8 cellular contexts compared by ENCODE assay signal in genomic region chr5:122774519-122774860, GRCh38. TPM values are rescaled to one million over a fixed set of nuclear protein-coding genes. Genes with fewer than 3 reads are reported as not detected.
A peak's percentile ranks its signal among the peaks of the same experiment; 100 is the strongest.
DNase-seq lines count a peak whose midpoint lies in the region; ATAC-seq and TF ChIP-seq lines count a peak whose summit lies in the region.

No MANE protein-coding gene starts in this region.

- H3K9me3 Mint-ChIP-seq in T-helper 2 cell treated with Interferon-gamma antibody and Interleukin-4, amounts not matched to agents 5 μg/mL and 100 μg/mL, for 36 hours, result no peaks in the 10 kb centered on the region
- no peaks in the 10 kb centered on the region for H3K9me3 Mint-ChIP-seq in activated CD8-positive, alpha-beta T cell treated with anti-CD3 and anti-CD28 coated beads for 36 hours

- peak overlapping the region; percentile 35 for H3K4me3 ChIP-seq in iPS-11a (ENCODE audit: low read depth, low read length)

- peak overlapping the region; percentile 95 for H3K4me3 Mint-ChIP-seq in T-helper 2 cell treated with Interferon-gamma antibody and Interleukin-4, amounts not matched to agents 5 μg/mL and 100 μg/mL, for 36 hours
- peak overlapping the region; percentile 91 for H3K4me3 Mint-ChIP-seq in activated CD8-positive, alpha-beta T cell treated with anti-CD3 and anti-CD28 coated beads for 36 hours

- POLR2A ChIA-PET in activated CD8-positive, alpha-beta T cell treated with anti-CD3 and anti-CD28 coated beads for 36 hours (lab: Charles Lee), result interaction anchor here (1.3 to 1.7 kb wide), 2 partner anchors 71 to 648 kb away, joined by 5 read pairs; partner anchors contain the start of genes CEP120 and SNX24

- intact Hi-C loops in activated CD8-positive, alpha-beta T cell treated with anti-CD3 and anti-CD28 coated beads for 36 hours (cut with micrococcal nuclease), result loop anchor here (10.0 kb wide), 1 partner anchor 70 kb away; the partner anchor contains the start of gene SNX24

- H3K36me3 Mint-ChIP-seq in T-helper 2 cell treated with Interferon-gamma antibody and Interleukin-4, amounts not matched to agents 5 μg/mL and 100 μg/mL, for 36 hours (ENCODE audit: low read depth), result no peaks in the 10 kb centered on the region
- peaks cover 5% of the 10 kb centered on the region for H3K36me3 Mint-ChIP-seq in activated CD8-positive, alpha-beta T cell treated with anti-CD3 and anti-CD28 coated beads for 36 hours (ENCODE audit: low read depth)

- H3K4me1 Mint-ChIP-seq in T-helper 2 cell treated with Interferon-gamma antibody and Interleukin-4, amounts not matched to agents 5 μg/mL and 100 μg/mL, for 36 hours (ENCODE audit: low read depth), result peaks cover 20% of the 10 kb centered on the region
- H3K4me1 Mint-ChIP-seq in activated CD8-positive, alpha-beta T cell treated with anti-CD3 and anti-CD28 coated beads for 36 hours (ENCODE audit: low read depth), result peaks cover 25% of the 10 kb centered on the region

- TF ChIP-seq CTCF in activated CD8-positive, alpha-beta T cell treated with anti-CD3 and anti-CD28 coated beads for 36 hours (IDR thresholded peaks at IDR 0.05), result no peak

- H3K27me3 Mint-ChIP-seq in T-helper 2 cell treated with Interferon-gamma antibody and Interleukin-4, amounts not matched to agents 5 μg/mL and 100 μg/mL, for 36 hours (ENCODE audit: low read depth), result peaks cover 16% of the 10 kb centered on the region
- no peaks in the 10 kb centered on the region for H3K27me3 Mint-ChIP-seq in activated CD8-positive, alpha-beta T cell treated with anti-CD3 and anti-CD28 coated beads for 36 hours

- CTCF ChIA-PET in activated CD8-positive, alpha-beta T cell treated with anti-CD3 and anti-CD28 coated beads for 36 hours (lab: Charles Lee), result interaction anchor here (0.9 to 1.6 kb wide), 3 partner anchors 9 to 70 kb away, joined by 3 to 5 read pairs (median 5); no protein-coding TSS in a partner anchor

- H3K27ac Mint-ChIP-seq in T-helper 2 cell treated with Interferon-gamma antibody and Interleukin-4, amounts not matched to agents 5 μg/mL and 100 μg/mL, for 36 hours, result peak overlapping the region; percentile 81
- peak overlapping the region; percentile 77 for H3K27ac Mint-ChIP-seq in activated CD8-positive, alpha-beta T cell treated with anti-CD3 and anti-CD28 coated beads for 36 hours

- no peak for DNase-seq in T-helper 2 cell treated with Interferon-gamma antibody and Interleukin-4, amounts not matched to agents 5 μg/mL and 100 μg/mL, for 36 hours (ENCODE audit: low spot score)
- no peak for DNase-seq in T-helper 2 cell
- DNase-seq in activated CD8-positive, alpha-beta T cell treated with anti-CD3 and anti-CD28 coated beads for 36 hours, result no peak
- peak; percentile 10 for DNase-seq in stimulated activated naive CD8-positive, alpha-beta T cell treated with anti-CD3 and anti-CD28 coated beads, Interleukin-15, Interleukin-2, amounts not matched to agents 100 U/mL and 50 U/mL, for 24 hours
- DNase-seq in NCI-H187 treated with DMSO at 0.1 percent for 48 hours (lab: John Stamatoyannopoulos, UW), result no peak
- no peak for DNase-seq in OCI-M1 (lab: John Stamatoyannopoulos, UW)

- ATAC-seq in HG03064 (IDR thresholded peaks at IDR 0.05; ENCODE audit: low read depth, unreplicated experiment), result peak; percentile 40
- ATAC-seq in activated CD8-positive, alpha-beta T cell treated with anti-CD3 and anti-CD28 coated beads for 36 hours, result peak; percentile 24
- ATAC-seq in stimulated activated naive CD8-positive, alpha-beta T cell treated with anti-CD3 and anti-CD28 coated beads, Interleukin-15, Interleukin-2, amounts not matched to agents 100 U/mL and 50 U/mL, for 24 hours, result peak; percentile 10

RNA-seq across cellular contexts. Expression of gene SNX2, which starts 0.4 kb away (rescaled TPM):
- 10 to 100 TPM; 42.0 to 48.3 TPM for total RNA-seq in activated CD8-positive, alpha-beta T cell treated with anti-CD3 and anti-CD28 coated beads for 36 hours
